1 cellular context compared by ENCODE assay signal in the genomic region with DNA sequence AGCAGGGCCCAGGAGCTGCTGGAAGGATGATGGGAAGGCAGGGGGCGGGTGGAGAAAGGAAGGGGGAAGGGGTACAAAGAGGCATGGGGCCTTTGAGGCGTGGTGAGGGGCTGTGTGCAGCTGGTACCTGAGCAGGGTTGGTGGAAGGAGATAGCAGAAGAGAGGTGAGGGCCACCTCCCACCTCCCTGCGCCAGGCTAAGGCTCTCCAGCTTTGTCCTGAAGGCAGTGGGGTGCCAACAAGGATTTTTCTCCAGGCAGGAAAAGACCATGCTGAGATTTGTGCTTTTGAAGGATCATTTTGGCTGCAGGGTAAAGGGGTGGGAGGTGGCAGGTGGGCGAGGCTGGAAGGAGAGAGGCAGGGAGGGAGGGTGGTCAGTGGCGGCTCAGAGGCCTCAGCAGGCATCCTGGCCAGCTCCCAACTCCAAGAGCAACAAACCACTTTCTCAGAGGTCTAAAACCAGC.
A peak's percentile ranks its signal among the peaks of the same experiment; 100 is the strongest.
TF ChIP-seq lines count a peak whose summit lies in the region.

No MANE protein-coding gene starts in this region.

TF ChIP-seq in HEK293, 187 proteins besides CTCF, POLR2A, EP300 and RAD21 (continued from another document):
- TF ChIP-seq SP2 (tag by site-specific recombination; IDR thresholded peaks at IDR 0.05) (no peak), KLF1 (tag by site-specific recombination; IDR thresholded peaks at IDR 0.05) (peak; percentile 40; the same call in 1 of the 2 replicates), ZIC2 (tag by site-specific recombination; IDR thresholded peaks at IDR 0.05) (peak; percentile 78; the same call in 1 of the 2 replicates), ZNF292 (tag by site-specific recombination; IDR thresholded peaks at IDR 0.05; ENCODE audit: borderline replicate concordance, low read depth) (no peak), ZNF707 (tag by site-specific recombination; IDR thresholded peaks at IDR 0.05) (no peak), TCF7L2 (IDR thresholded peaks at IDR 0.05; ENCODE audit: borderline replicate concordance, low read depth, low read length) (no peak), REPIN1 (tag by site-specific recombination; IDR thresholded peaks at IDR 0.05; ENCODE audit: low read depth) (no peak), ZFHX2 (tag by site-specific recombination; conservative IDR thresholded peaks at IDR 0.05) (peak; percentile 82), EGR2 (tag by site-specific recombination; IDR thresholded peaks at IDR 0.05; ENCODE audit: low read depth) (peak; percentile 78)
- TF ChIP-seq, protein P1, sequence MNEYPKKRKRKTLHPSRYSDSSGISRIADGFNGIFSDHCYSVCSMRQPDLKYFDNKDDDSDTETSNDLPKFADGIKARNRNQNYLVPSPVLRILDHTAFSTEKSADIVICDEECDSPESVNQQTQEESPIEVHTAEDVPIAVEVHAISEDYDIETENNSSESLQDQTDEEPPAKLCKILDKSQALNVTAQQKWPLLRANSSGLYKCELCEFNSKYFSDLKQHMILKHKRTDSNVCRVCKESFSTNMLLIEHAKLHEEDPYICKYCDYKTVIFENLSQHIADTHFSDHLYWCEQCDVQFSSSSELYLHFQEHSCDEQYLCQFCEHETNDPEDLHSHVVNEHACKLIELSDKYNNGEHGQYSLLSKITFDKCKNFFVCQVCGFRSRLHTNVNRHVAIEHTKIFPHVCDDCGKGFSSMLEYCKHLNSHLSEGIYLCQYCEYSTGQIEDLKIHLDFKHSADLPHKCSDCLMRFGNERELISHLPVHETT (tag by site-specific recombination; IDR thresholded peaks at IDR 0.05), result no peak
- TF ChIP-seq, protein P2, sequence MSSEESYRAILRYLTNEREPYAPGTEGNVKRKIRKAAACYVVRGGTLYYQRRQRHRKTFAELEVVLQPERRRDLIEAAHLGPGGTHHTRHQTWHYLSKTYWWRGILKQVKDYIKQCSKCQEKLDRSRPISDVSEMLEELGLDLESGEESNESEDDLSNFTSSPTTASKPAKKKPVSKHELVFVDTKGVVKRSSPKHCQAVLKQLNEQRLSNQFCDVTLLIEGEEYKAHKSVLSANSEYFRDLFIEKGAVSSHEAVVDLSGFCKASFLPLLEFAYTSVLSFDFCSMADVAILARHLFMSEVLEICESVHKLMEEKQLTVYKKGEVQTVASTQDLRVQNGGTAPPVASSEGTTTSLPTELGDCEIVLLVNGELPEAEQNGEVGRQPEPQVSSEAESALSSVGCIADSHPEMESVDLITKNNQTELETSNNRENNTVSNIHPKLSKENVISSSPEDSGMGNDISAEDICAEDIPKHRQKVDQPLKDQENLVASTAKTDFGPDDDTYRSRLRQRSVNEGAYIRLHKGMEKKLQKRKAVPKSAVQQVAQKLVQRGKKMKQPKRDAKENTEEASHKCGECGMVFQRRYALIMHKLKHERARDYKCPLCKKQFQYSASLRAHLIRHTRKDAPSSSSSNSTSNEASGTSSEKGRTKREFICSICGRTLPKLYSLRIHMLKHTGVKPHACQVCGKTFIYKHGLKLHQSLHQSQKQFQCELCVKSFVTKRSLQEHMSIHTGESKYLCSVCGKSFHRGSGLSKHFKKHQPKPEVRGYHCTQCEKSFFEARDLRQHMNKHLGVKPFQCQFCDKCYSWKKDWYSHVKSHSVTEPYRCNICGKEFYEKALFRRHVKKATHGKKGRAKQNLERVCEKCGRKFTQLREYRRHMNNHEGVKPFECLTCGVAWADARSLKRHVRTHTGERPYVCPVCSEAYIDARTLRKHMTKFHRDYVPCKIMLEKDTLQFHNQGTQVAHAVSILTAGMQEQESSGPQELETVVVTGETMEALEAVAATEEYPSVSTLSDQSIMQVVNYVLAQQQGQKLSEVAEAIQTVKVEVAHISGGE (tag by site-specific recombination; conservative IDR thresholded peaks at IDR 0.05; ENCODE audit: low read depth), result no peak
